In genomic region chr13:24842533-24843278, GRCh38 we compare ENCODE assay signal across 20 cellular contexts.
DNase-seq lines count a peak whose midpoint lies in the region; ATAC-seq and TF ChIP-seq lines count a peak whose summit lies in the region.
"Had no signal": no experiment of that assay in that cellular context is flagged by ENCODE, and none has a peak within 500 bp of the region (broad histone marks: within the 10 kb centered on the region; RNA-seq: fewer than 3 reads in every experiment).

No MANE protein-coding gene starts in this region.

- H3K4me3 ChIP-seq in epithelial cell of proximal tubule (ENCODE audit: low read depth, low read length): no peak overlapping the region
- H3K4me3 ChIP-seq: heart left ventricle, neural progenitor cell, vagina had no signal

- peak; percentile 40 for DNase-seq in A172 (ENCODE audit: low spot score)
- peak; percentile 4 for DNase-seq in HK-2 (ENCODE audit: unreplicated experiment)
- peak; percentile 52 for DNase-seq in OCI-M1 (lab: John Stamatoyannopoulos, UW)
- peak; percentile 10 for DNase-seq in epithelial cell of proximal tubule (ENCODE audit: low read depth)
- no peak for DNase-seq in DMS 273 (lab: John Stamatoyannopoulos, UW; ENCODE audit: unreplicated experiment)
- no peak for DNase-seq in T-helper 9 cell
- DNase-seq: activated CD4-positive, alpha-beta T cell treated with anti-CD3 and anti-CD28 coated beads, Interleukin-2, amount 10 ng/mL, durations not matched to agents 7 days and 5 days; activated naive CD4-positive, alpha-beta T cell treated with anti-CD3 and anti-CD28 coated beads, Interleukin-2, amount 10 ng/mL, durations not matched to agents 7 days and 5 days; activated T-cell treated with anti-CD3 and anti-CD28 coated beads for 4 hours; erythroblast; GDM1; heart left ventricle; islet precursor cell; NCI-H2029 treated with DMSO at 0.1 percent for 48 hours; SHP77; stimulated activated CD4-positive, alpha-beta T cell treated with anti-CD3 and anti-CD28 coated beads, Interleukin-15, amount 100 ng/mL, for 24 hours had no signal

- no peak for TF ChIP-seq CTCF in epithelial cell of proximal tubule (conservative IDR thresholded peaks at IDR 0.05; ENCODE audit: low read depth, low read length)

- ATAC-seq in HG02840 (IDR thresholded peaks at IDR 0.05; ENCODE audit: low FRiP score, unreplicated experiment) (no peak), HG03039 (IDR thresholded peaks at IDR 0.05; ENCODE audit: unreplicated experiment) (no peak)
- ATAC-seq: heart left ventricle had no signal

Comparison
In these comparisons a context has a peak if more than half of its experiments do, and no peak if none do; other contexts are left out.
1. DNase-seq: peak in A172 (single experiment), HK-2 (single experiment), OCI-M1 (single experiment) and epithelial cell of proximal tubule (single experiment); none in DMS 273 (single experiment) and T-helper 9 cell (single experiment).